14 cellular contexts compared by ENCODE assay signal in genomic region chr17:83065660-83066542, GRCh38. TPM values are rescaled to one million over a fixed set of nuclear protein-coding genes. Genes with fewer than 3 reads are reported as not detected.
DNase-seq lines count a peak whose midpoint lies in the region; ATAC-seq and TF ChIP-seq lines count a peak whose summit lies in the region.
"Had no signal": no experiment of that assay in that cellular context is flagged by ENCODE, and none has a peak within 500 bp of the region (broad histone marks: within the 10 kb centered on the region; RNA-seq: fewer than 3 reads in every experiment).

No MANE protein-coding gene starts in this region.

- H4K5ac ChIP-seq in H9 (ENCODE audit: insufficient read length, low read depth, low read length) = no peak overlapping the region

- H3K23me2 ChIP-seq in H9 (ENCODE audit: insufficient read length, low read depth, low read length, poor library complexity, severe bottlenecking) = no peaks in the 10 kb centered on the region

- no peak overlapping the region for H2BK15ac ChIP-seq in H9 (ENCODE audit: low read depth, low read length)

- H3K9ac ChIP-seq in H9 (ENCODE audit: extremely low read depth, insufficient read length, low read length) = no peak overlapping the region

- H3K4me1 Mint-ChIP-seq in CD4-positive, CD25-positive, alpha-beta regulatory T cell = peaks cover 0 to 19% (median 10%) of the 10 kb centered on the region in 4 donors
- H3K4me1 Mint-ChIP-seq in T-helper 2 cell treated with Interferon-gamma antibody and Interleukin-4, amounts not matched to agents 5 μg/mL and 100 μg/mL, for 36 hours (ENCODE audit: low read depth) = peaks cover 12% of the 10 kb centered on the region
- 0 out of 4 replicates have a peak, but pooled peaks cover 0 to 5% of the 10 kb centered on the region in 2 experiments for H3K4me1 Mint-ChIP-seq in H9

- TF ChIP-seq CTCF in heart left ventricle (IDR thresholded peaks at IDR 0.05) (no peak), H9 (conservative IDR thresholded peaks at IDR 0.05) (no peak)

- H3K79me1 ChIP-seq in H9 (ENCODE audit: insufficient read depth, low read depth, low read length, poor library complexity, severe bottlenecking) = no peaks in the 10 kb centered on the region

- peak overlapping the region in 2 of 3 donors; percentile 16 to 52 for H3K27ac Mint-ChIP-seq in CD4-positive, CD25-positive, alpha-beta regulatory T cell
- peak overlapping the region; percentile 10 for H3K27ac Mint-ChIP-seq in T-helper 2 cell treated with Interferon-gamma antibody and Interleukin-4, amounts not matched to agents 5 μg/mL and 100 μg/mL, for 36 hours
- H3K27ac Mint-ChIP-seq in H9 = 0 out of 7 replicates have a peak overlapping the region, but pooled peaks of 1 of the 3 experiments have one; percentile 53
- H3K27ac Mint-ChIP-seq: activated T-helper 17 cell treated with anti-CD3 and anti-CD28 coated beads, Interleukin-2, amount 50 U/mL, for 72 hours had no signal

- TF ChIP-seq POLR2A in heart left ventricle (IDR thresholded peaks at IDR 0.05) = no peak

- H3K4me2 ChIP-seq in H9 (ENCODE audit: insufficient read depth, insufficient read length, low read length) = no peak overlapping the region

- H3K23ac ChIP-seq in H9 (ENCODE audit: insufficient read length, low read depth, low read length) = no peak overlapping the region

- H3K79me2 ChIP-seq in H9 (ENCODE audit: insufficient read depth, low read length) = no peaks in the 10 kb centered on the region

- no peaks in the 10 kb centered on the region for H3K27me3 ChIP-seq in CD4-positive, CD25-positive, alpha-beta regulatory T cell (ENCODE audit: control insufficient read depth, insufficient read depth, low read length)
- no peaks in the 10 kb centered on the region for H3K27me3 ChIP-seq in heart left ventricle
- no peaks in the 10 kb centered on the region for H3K27me3 ChIP-seq in H9 (ENCODE audit: insufficient read depth, low read length)

- no peak overlapping the region for H2AK5ac ChIP-seq in H9 (ENCODE audit: insufficient read length, low read length)

- no peak overlapping the region for H2BK20ac ChIP-seq in H9 (ENCODE audit: low read depth, low read length, poor library complexity, severe bottlenecking)

- peak overlapping the region in 2 of 4 donors; percentile 39 to 51 for H3K4me3 Mint-ChIP-seq in CD4-positive, CD25-positive, alpha-beta regulatory T cell
- H3K4me3 Mint-ChIP-seq in T-helper 2 cell treated with Interferon-gamma antibody and Interleukin-4, amounts not matched to agents 5 μg/mL and 100 μg/mL, for 36 hours = no peak overlapping the region
- H3K4me3 Mint-ChIP-seq in H9 = no peak overlapping the region
- H3K4me3 Mint-ChIP-seq: activated T-helper 17 cell treated with anti-CD3 and anti-CD28 coated beads, Interleukin-2, amount 50 U/mL, for 72 hours had no signal

- no peaks in the 10 kb centered on the region for H4K20me1 ChIP-seq in H9 (ENCODE audit: control insufficient read depth, insufficient read depth, insufficient read length)

- H2BK120ac ChIP-seq in H9 (ENCODE audit: low read depth, low read length, poor library complexity, severe bottlenecking) = no peak overlapping the region

- H3T11ph ChIP-seq in H9 (ENCODE audit: low read length) = no peak overlapping the region

- H3K4me1 ChIP-seq in CD4-positive, CD25-positive, alpha-beta regulatory T cell (ENCODE audit: control insufficient read depth, insufficient read depth, low read length, poor library complexity, severe bottlenecking) = peaks cover 22% of the 10 kb centered on the region
- H3K4me1 ChIP-seq in heart left ventricle (peaks cover 0 to 8% (median 0%) of the 10 kb centered on the region in 12 donors), H9 (ENCODE audit: insufficient read depth, low read length) (no peaks in the 10 kb centered on the region)
- H3K4me1 ChIP-seq: prostate gland had no signal

- no peaks in the 10 kb centered on the region for H3K9me3 ChIP-seq in CD4-positive, CD25-positive, alpha-beta regulatory T cell (ENCODE audit: control insufficient read depth in 2 of 2, low read length in 2 of 2)
- H3K9me3 ChIP-seq in heart left ventricle = no peaks in the 10 kb centered on the region
- no peaks in the 10 kb centered on the region for H3K9me3 ChIP-seq in H9 (ENCODE audit: control insufficient read depth, low read depth, low read length)
- H3K9me3 ChIP-seq: esophagus squamous epithelium, prostate gland had no signal

- H3K4ac ChIP-seq in H9 (ENCODE audit: low read depth, low read length) = no peak overlapping the region

- no peaks in the 10 kb centered on the region for H3K36me3 Mint-ChIP-seq in CD4-positive, CD25-positive, alpha-beta regulatory T cell
- H3K36me3 Mint-ChIP-seq in T-helper 2 cell treated with Interferon-gamma antibody and Interleukin-4, amounts not matched to agents 5 μg/mL and 100 μg/mL, for 36 hours (ENCODE audit: low read depth) = no peaks in the 10 kb centered on the region
- H3K36me3 Mint-ChIP-seq in H9 (ENCODE audit: insufficient read depth in 1 of 3, low read depth in 3 of 3) = no peaks in the 10 kb centered on the region

- H2BK12ac ChIP-seq in H9 (ENCODE audit: insufficient read length, low read depth, low read length) = no peak overlapping the region

- H2AFZ ChIP-seq in H9 (ENCODE audit: low read length) = no peak overlapping the region

- H3K14ac ChIP-seq in H9 (ENCODE audit: insufficient read depth, low read length) = no peak overlapping the region

- no peak overlapping the region for H2BK5ac ChIP-seq in H9 (ENCODE audit: insufficient read length, low read length)

- H3K56ac ChIP-seq in H9 (ENCODE audit: insufficient read length, low read depth, low read length) = no peak overlapping the region

- no peak overlapping the region for H3K18ac ChIP-seq in H9 (ENCODE audit: insufficient read length, low read depth, low read length)

- H4K91ac ChIP-seq in H9 (ENCODE audit: insufficient read length, low read depth, low read length) = no peak overlapping the region

- no peaks in the 10 kb centered on the region for H3K9me3 Mint-ChIP-seq in CD4-positive, CD25-positive, alpha-beta regulatory T cell
- H3K9me3 Mint-ChIP-seq in T-helper 2 cell treated with Interferon-gamma antibody and Interleukin-4, amounts not matched to agents 5 μg/mL and 100 μg/mL, for 36 hours = no peaks in the 10 kb centered on the region
- H3K9me3 Mint-ChIP-seq in H9 = 0 out of 5 replicates have a peak, but pooled peaks cover 0 to 2% of the 10 kb centered on the region in 2 experiments
- H3K9me3 Mint-ChIP-seq: activated T-helper 17 cell treated with anti-CD3 and anti-CD28 coated beads, Interleukin-2, amount 50 U/mL, for 72 hours had no signal

- no peaks in the 10 kb centered on the region for H3K36me3 ChIP-seq in CD4-positive, CD25-positive, alpha-beta regulatory T cell (ENCODE audit: control insufficient read depth, insufficient read depth, low read length)
- H3K36me3 ChIP-seq in heart left ventricle = no peaks in the 10 kb centered on the region
- H3K36me3 ChIP-seq: esophagus squamous epithelium, prostate gland had no signal

- no peak overlapping the region for H3K4me3 ChIP-seq in CD4-positive, CD25-positive, alpha-beta regulatory T cell (ENCODE audit: low read depth, low read length)
- no peak overlapping the region for H3K4me3 ChIP-seq in heart left ventricle
- H3K4me3 ChIP-seq: esophagus squamous epithelium, prostate gland had no signal

- H3K27ac ChIP-seq in CD4-positive, CD25-positive, alpha-beta regulatory T cell (ENCODE audit: insufficient read depth, low read length, poor library complexity, severe bottlenecking) = no peak overlapping the region
- H3K27ac ChIP-seq in heart left ventricle = no peak overlapping the region
- H3K27ac ChIP-seq in H9 (ENCODE audit: insufficient read length, low read depth, low read length) = no peak overlapping the region
- H3K27ac ChIP-seq: esophagus squamous epithelium, prostate gland had no signal

- H3K27me3 Mint-ChIP-seq in CD4-positive, CD25-positive, alpha-beta regulatory T cell = peaks cover 4% of the 10 kb centered on the region
- H3K27me3 Mint-ChIP-seq in T-helper 2 cell treated with Interferon-gamma antibody and Interleukin-4, amounts not matched to agents 5 μg/mL and 100 μg/mL, for 36 hours (ENCODE audit: low read depth) = no peaks in the 10 kb centered on the region
- H3K27me3 Mint-ChIP-seq in H9 (ENCODE audit: low read depth) = no peaks in the 10 kb centered on the region; the same call in none of the 2 replicates
- H3K27me3 Mint-ChIP-seq: activated T-helper 17 cell treated with anti-CD3 and anti-CD28 coated beads, Interleukin-2, amount 50 U/mL, for 72 hours had no signal

- H4K8ac ChIP-seq in H9 (replicated peaks; ENCODE audit: insufficient read length, low read depth, low read length) = no peak overlapping the region

- WGBS in heart left ventricle, 4 donors = 89 to 94% (median 91%) methylated on average over 39 of the region's 39 CpGs
- no CpG with 5 or more reads among the region's 39 CpGs for WGBS in H9 (ENCODE audit: extremely low coverage, insufficient read length, low lambda C conversion rate)

- intact Hi-C loops in heart left ventricle (cut with DNase I) = no loop called here
- intact Hi-C loops in posterior vena cava (cut with DNase I) = no loop called here

- no peak for ATAC-seq in CD4-positive, CD25-positive, alpha-beta regulatory T cell (ENCODE audit: low read depth in 2 of 2)
- no peak for ATAC-seq in heart left ventricle
- no peak for ATAC-seq in HG02840 (IDR thresholded peaks at IDR 0.05; ENCODE audit: low FRiP score, unreplicated experiment)
- ATAC-seq in GM19463 (IDR thresholded peaks at IDR 0.05; ENCODE audit: unreplicated experiment) = no peak
- ATAC-seq: activated T-helper 17 cell treated with anti-CD3 and anti-CD28 coated beads, Interleukin-2, amount 50 U/mL, for 72 hours had no signal

- DNase-seq in CD4-positive, CD25-positive, alpha-beta regulatory T cell = no peak
- no peak for DNase-seq in T-helper 2 cell treated with Interferon-gamma antibody and Interleukin-4, amounts not matched to agents 5 μg/mL and 100 μg/mL, for 36 hours (ENCODE audit: low spot score)
- DNase-seq in heart left ventricle (peak in 4 of 5 donors; percentile 13 to 40 (median 18)), posterior vena cava (ENCODE audit: low spot score) (peak; percentile 78), H9 (no peak)
- DNase-seq: activated CD4-positive, alpha-beta T cell treated with anti-CD3 and anti-CD28 coated beads, Interleukin-2, amount 50 U/mL, for 1 hour; DMS79; esophagus squamous epithelium; NCI-H1417; NCI-H226 had no signal

RNA-seq across cellular contexts. Expression of gene METRNL, which starts 13.5 kb away (rescaled TPM):
- total RNA-seq in CD4-positive, CD25-positive, alpha-beta regulatory T cell = 22.7 TPM
- 1 to 10 TPM in 1 of 4 donors, under 1 TPM in 3; 0.47 to 3.1 (median 0.74) TPM for polyA plus RNA-seq in CD4-positive, CD25-positive, alpha-beta regulatory T cell
- total RNA-seq in heart left ventricle (100 to 1,000 TPM in 1 of 9 donors, 10 to 100 TPM in 8; 60.6 to 121 (median 79.5) TPM), posterior vena cava (100 to 1,000 TPM in 1 of 2 donors, 10 to 100 TPM in 1; 80.5 to 101 TPM), H9 (2021) (19.4 and 21.4 TPM in 2 replicates)
- polyA plus RNA-seq in heart left ventricle = 100 to 1,000 TPM in 1 of 2 donors, 10 to 100 TPM in 1; 59.4 to 144 TPM

Comparison
In these comparisons a context has a peak if more than half of its experiments do, and no peak if none do; other contexts are left out.
1. DNase-seq: peak in heart left ventricle (4 of 5) and posterior vena cava (single experiment); none in CD4-positive, CD25-positive, alpha-beta regulatory T cell (0 of 3), T-helper 2 cell treated with Interferon-gamma antibody and Interleukin-4, amounts not matched to agents 5 μg/mL and 100 μg/mL, for 36 hours (single experiment) and H9 (single experiment).